In the genomic region with DNA sequence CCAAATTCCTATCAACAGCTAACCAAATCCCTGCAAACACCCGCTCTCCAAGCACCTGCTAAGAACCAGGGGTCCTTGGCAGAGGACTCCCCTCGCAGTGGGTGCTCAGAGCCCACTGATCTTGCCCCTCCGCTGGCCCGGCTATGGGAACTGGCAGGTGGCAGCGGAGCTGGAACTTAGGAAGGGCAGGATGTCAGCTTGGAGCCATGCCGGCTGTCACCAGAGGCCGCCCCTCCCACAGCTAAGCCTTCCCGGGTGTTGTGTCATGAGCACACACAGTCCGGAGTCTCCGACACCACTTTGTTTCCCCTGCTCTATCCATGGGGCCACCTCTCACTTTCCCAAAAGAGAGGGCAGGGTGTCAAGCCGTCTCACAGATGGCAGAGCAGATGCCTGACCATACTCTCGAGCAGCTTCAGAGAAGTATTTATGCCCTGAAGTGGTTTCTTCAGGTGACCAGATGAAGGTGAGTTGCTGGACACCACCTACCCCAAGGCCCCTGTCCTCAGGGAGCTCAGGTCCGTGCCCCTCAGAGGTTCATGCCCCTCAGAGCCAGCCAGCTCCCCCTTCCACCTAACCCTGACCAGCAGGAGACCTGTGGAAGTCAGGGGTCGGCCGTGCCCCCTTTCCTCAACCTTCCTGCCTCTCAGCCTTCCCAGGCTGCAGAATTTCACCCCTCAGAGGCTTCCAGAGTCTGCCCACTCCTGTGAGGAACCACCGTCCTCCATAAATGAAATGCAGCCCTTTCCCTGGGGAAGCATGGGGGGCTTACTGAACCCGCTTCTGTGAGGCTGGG, we compare ENCODE assay signal across 27 cellular contexts.
"Had no signal": no experiment of that assay in that cellular context is flagged by ENCODE, and none has a peak within 500 bp of the region (broad histone marks: within the 10 kb centered on the region; RNA-seq: fewer than 3 reads in every experiment).

No MANE protein-coding gene starts in this region.

- H3K36me3 ChIP-seq: brain microvascular endothelial cell, heart right ventricle, left ventricle myocardium inferior, sigmoid colon had no signal

- H3K4me3 ChIP-seq: heart right ventricle, left ventricle myocardium inferior, mucosa of descending colon, sigmoid colon, smooth muscle cell had no signal

- H3K9me3 Mint-ChIP-seq: activated CD4-positive, alpha-beta memory T cell treated with anti-CD3 and anti-CD28 coated beads, Interleukin-2, amount 10 ng/mL, durations not matched to agents 7 days and 5 days; activated CD4-positive, alpha-beta T cell treated with anti-CD3 and anti-CD28 coated beads, Interleukin-2, amount 10 ng/mL, durations not matched to agents 7 days and 5 days; activated naive CD4-positive, alpha-beta T cell treated with anti-CD3 and anti-CD28 coated beads, Interleukin-2, amount 10 ng/mL, durations not matched to agents 7 days and 5 days; natural killer cell treated with Interleukin-12 subunit alpha and Interleukin-12 subunit beta and Interleukin-15 and Interleukin-18, amount 100 ng/mL, for 72 hours; stimulated activated naive CD8-positive, alpha-beta T cell treated with anti-CD3 and anti-CD28 coated beads, Interleukin-15, amount 100 ng/mL, for 72 hours had no signal

- DNase-seq: activated CD4-positive, alpha-beta memory T cell treated with anti-CD3 and anti-CD28 coated beads, Interleukin-2, amount 10 ng/mL, durations not matched to agents 7 days and 5 days; activated CD4-positive, alpha-beta T cell treated with anti-CD3 and anti-CD28 coated beads for 1 hour; activated CD4-positive, alpha-beta T cell treated with anti-CD3 and anti-CD28 coated beads, Interleukin-2, amount 10 ng/mL, durations not matched to agents 7 days and 5 days; activated CD8-positive, alpha-beta memory T cell treated with anti-CD3 and anti-CD28 coated beads, Interleukin-2, amount 50 U/mL, for 48 hours; activated gamma-delta T cell; activated naive CD4-positive, alpha-beta T cell treated with anti-CD3 and anti-CD28 coated beads, Interleukin-2, amount 10 ng/mL, durations not matched to agents 7 days and 5 days; activated T-cell treated with anti-CD3 and anti-CD28 coated beads, Interleukin-2, amount 50 U/mL, for 24 hours; amniotic stem cell; brain microvascular endothelial cell; cortex of kidney; foreskin fibroblast; heart right ventricle; kidney glomerular epithelial cell; left ventricle myocardium inferior; mucosa of descending colon; sigmoid colon; stimulated activated CD4-positive, alpha-beta T cell treated with anti-CD3 and anti-CD28 coated beads, Interleukin-1b, Interleukin-23, amount 100 ng/mL, for 48 hours; stimulated activated CD4-positive, alpha-beta T cell treated with anti-CD3 and anti-CD28 coated beads, Interleukin-4, amount 100 ng/mL, for 4 hours; stimulated activated CD8-positive, alpha-beta memory T cell treated with anti-CD3 and anti-CD28 coated beads, Interleukin-4, amount 100 ng/mL, for 48 hours; stimulated activated naive CD8-positive, alpha-beta T cell treated with anti-CD3 and anti-CD28 coated beads, Interleukin-15, amount 100 ng/mL, for 72 hours; substantia nigra; T-helper 17 cell; T1000 had no signal

- H3K36me3 Mint-ChIP-seq: activated naive CD4-positive, alpha-beta T cell treated with anti-CD3 and anti-CD28 coated beads, Interleukin-2, amount 10 ng/mL, durations not matched to agents 7 days and 5 days; natural killer cell treated with Interleukin-12 subunit alpha and Interleukin-12 subunit beta and Interleukin-15 and Interleukin-18, amount 100 ng/mL, for 72 hours; stimulated activated memory B cell treated with anti-CD40 and anti-IgM and Interleukin-4, amounts not matched to agents 10 μg/mL and 1 μg/mL and 100 μg/mL, for 72 hours had no signal

- H3K4me2 ChIP-seq: smooth muscle cell had no signal

- H3K27ac ChIP-seq: brain microvascular endothelial cell, heart right ventricle, left ventricle myocardium inferior, sigmoid colon had no signal

- H3K4me1 Mint-ChIP-seq: activated CD4-positive, alpha-beta memory T cell treated with anti-CD3 and anti-CD28 coated beads, Interleukin-2, amount 10 ng/mL, durations not matched to agents 7 days and 5 days; activated CD4-positive, alpha-beta T cell treated with anti-CD3 and anti-CD28 coated beads, Interleukin-2, amount 10 ng/mL, durations not matched to agents 7 days and 5 days; activated naive CD4-positive, alpha-beta T cell treated with anti-CD3 and anti-CD28 coated beads, Interleukin-2, amount 10 ng/mL, durations not matched to agents 7 days and 5 days; stimulated activated memory B cell treated with anti-CD40 and anti-IgM and Interleukin-4, amounts not matched to agents 10 μg/mL and 1 μg/mL and 100 μg/mL, for 72 hours; stimulated activated naive CD8-positive, alpha-beta T cell treated with anti-CD3 and anti-CD28 coated beads, Interleukin-15, amount 100 ng/mL, for 72 hours; T-helper 17 cell; WTC11 had no signal

- H3K27me3 Mint-ChIP-seq: activated CD4-positive, alpha-beta memory T cell treated with anti-CD3 and anti-CD28 coated beads, Interleukin-2, amount 10 ng/mL, durations not matched to agents 7 days and 5 days; activated naive CD4-positive, alpha-beta T cell treated with anti-CD3 and anti-CD28 coated beads, Interleukin-2, amount 10 ng/mL, durations not matched to agents 7 days and 5 days had no signal

- H3K9me3 ChIP-seq: heart right ventricle, left ventricle myocardium inferior, mucosa of descending colon, sigmoid colon had no signal

- H3K4me1 ChIP-seq: heart right ventricle, left ventricle myocardium inferior, sigmoid colon had no signal

- H3K27me3 ChIP-seq: brain microvascular endothelial cell, sigmoid colon had no signal

- H3K4me3 Mint-ChIP-seq: activated CD4-positive, alpha-beta memory T cell treated with anti-CD3 and anti-CD28 coated beads, Interleukin-2, amount 10 ng/mL, durations not matched to agents 7 days and 5 days; activated CD4-positive, alpha-beta T cell treated with anti-CD3 and anti-CD28 coated beads, Interleukin-2, amount 10 ng/mL, durations not matched to agents 7 days and 5 days; activated naive CD4-positive, alpha-beta T cell treated with anti-CD3 and anti-CD28 coated beads, Interleukin-2, amount 10 ng/mL, durations not matched to agents 7 days and 5 days; activated T-cell treated with anti-CD3 and anti-CD28 coated beads, Interleukin-2, amount 50 U/mL, for 24 hours; natural killer cell treated with Interleukin-12 subunit alpha and Interleukin-12 subunit beta and Interleukin-15 and Interleukin-18, amount 100 ng/mL, for 72 hours; stimulated activated memory B cell treated with anti-CD40 and anti-IgM and Interleukin-4, amounts not matched to agents 10 μg/mL and 1 μg/mL and 100 μg/mL, for 72 hours; stimulated activated naive CD8-positive, alpha-beta T cell treated with anti-CD3 and anti-CD28 coated beads, Interleukin-15, amount 100 ng/mL, for 72 hours; T-helper 17 cell; WTC11 had no signal

- H3K27ac Mint-ChIP-seq: activated CD4-positive, alpha-beta memory T cell treated with anti-CD3 and anti-CD28 coated beads, Interleukin-2, amount 10 ng/mL, durations not matched to agents 7 days and 5 days; activated CD4-positive, alpha-beta T cell treated with anti-CD3 and anti-CD28 coated beads, Interleukin-2, amount 10 ng/mL, durations not matched to agents 7 days and 5 days; activated naive CD4-positive, alpha-beta T cell treated with anti-CD3 and anti-CD28 coated beads, Interleukin-2, amount 10 ng/mL, durations not matched to agents 7 days and 5 days; activated T-cell treated with anti-CD3 and anti-CD28 coated beads, Interleukin-2, amount 50 U/mL, for 24 hours; natural killer cell treated with Interleukin-12 subunit alpha and Interleukin-12 subunit beta and Interleukin-15 and Interleukin-18, amount 100 ng/mL, for 72 hours; stimulated activated memory B cell treated with anti-CD40 and anti-IgM and Interleukin-4, amounts not matched to agents 10 μg/mL and 1 μg/mL and 100 μg/mL, for 72 hours; stimulated activated naive CD8-positive, alpha-beta T cell treated with anti-CD3 and anti-CD28 coated beads, Interleukin-15, amount 100 ng/mL, for 72 hours; T-helper 17 cell; WTC11 had no signal
